Comparison of ENCODE assay signal across 8 cellular contexts in the genomic region with DNA sequence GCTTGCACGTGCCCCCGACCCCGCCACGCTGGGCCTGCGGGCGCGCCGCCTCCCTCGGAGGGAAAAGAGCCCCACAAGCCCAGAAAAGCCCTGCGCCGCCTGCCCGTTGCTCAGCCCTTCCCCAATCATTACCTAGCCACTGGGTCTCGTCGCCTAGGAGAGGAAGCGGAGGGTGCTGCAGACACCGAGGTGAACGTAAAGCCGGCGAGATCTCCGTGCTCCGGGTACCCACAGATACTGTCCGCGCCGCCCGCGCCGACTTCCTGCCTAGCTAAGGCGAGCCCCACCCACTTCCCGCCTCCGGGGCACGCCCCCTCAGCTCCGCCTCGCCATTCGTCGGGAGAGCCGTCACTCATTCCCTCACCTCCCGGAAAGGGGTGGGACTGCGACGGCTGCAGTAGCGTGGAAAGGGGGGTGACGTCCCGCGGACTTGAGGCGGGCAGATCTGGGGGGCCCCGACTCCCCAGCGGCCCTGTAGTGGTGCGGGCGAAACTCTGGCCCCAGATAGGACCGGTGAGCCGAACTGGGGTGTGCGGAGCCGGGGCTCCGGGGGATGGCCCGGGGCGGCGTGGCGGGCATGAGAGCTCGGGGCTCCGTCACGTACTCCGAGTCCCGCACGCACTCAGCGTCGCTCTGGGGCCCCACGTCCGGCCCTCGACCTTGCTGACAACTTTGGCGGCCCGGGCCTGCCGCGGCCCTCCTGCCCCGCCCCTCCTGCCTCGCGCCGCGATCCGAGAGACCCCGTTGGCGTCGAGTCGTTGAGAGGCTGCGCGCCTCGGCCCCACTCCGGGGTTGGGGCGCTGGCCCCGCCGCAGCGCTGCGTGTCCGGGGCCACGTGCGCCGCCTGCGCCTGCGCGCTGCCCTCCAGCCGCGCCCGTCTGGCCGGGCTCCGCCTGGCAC. TPM values are rescaled to one million over a fixed set of nuclear protein-coding genes. Genes with fewer than 3 reads are reported as not detected.
DNase-seq lines count a peak whose midpoint lies in the region; ATAC-seq, FAIRE-seq and TF ChIP-seq lines count a peak whose summit lies in the region.

Gene ENO1, minus strand, starts transcription at position 239 of the 900 bp plus-strand sequence. CDS start 3,778 bp downstream, outside the sequence.

- H3K4ac ChIP-seq in H1 (replicated peaks; ENCODE audit: insufficient read length, low read depth, low read length), result peak within 1 kb of the TSS; percentile 95

- TF ChIP-seq POLR2A in H1 (IDR thresholded peaks at IDR 0.05; ENCODE audit: control extremely low read depth in 1 of 2, low read depth in 2 of 2, low read length in 2 of 2), result peak; percentile 87 to 89

- H3K27ac ChIP-seq in H1 (ENCODE audit: low read depth, low read length), result peak within 1 kb of the TSS; percentile 92

- peak within 1 kb of the TSS; percentile 94 for H4K8ac ChIP-seq in H1 (ENCODE audit: extremely low read depth, insufficient read depth, low read length)

- no peak for TF ChIP-seq EP300 in H1 (IDR thresholded peaks at IDR 0.05; ENCODE audit: borderline replicate concordance in 1 of 2, low read depth in 2 of 2, low read length in 2 of 2)

- H3K27ac Mint-ChIP-seq in Caco-2 (ENCODE audit: unreplicated experiment), result peak within 1 kb of the TSS; percentile 97
- H3K27ac Mint-ChIP-seq in activated CD8-positive, alpha-beta memory T cell treated with anti-CD3 and anti-CD28 coated beads, Interleukin-2, amount 10 ng/mL, durations not matched to agents 7 days and 5 days, result peak within 1 kb of the TSS; percentile 97

- H3K9me3 ChIP-seq in Caco-2, result no peaks in the 10 kb centered on the region
- H3K9me3 ChIP-seq in H1 (ENCODE audit: insufficient read depth in 2 of 2, low read depth in 1 of 2, low read length in 1 of 2), result no peaks in the 10 kb centered on the region

- 2% methylated on average over 78 of the region's 103 CpGs; no CpG with 5 or more reads in 1 of the 2 experiments for WGBS in H1 (ENCODE audit: extremely low coverage in 1 of 2, insufficient coverage in 1 of 2, insufficient read length in 1 of 2, insufficient replicate concordance in 2 of 2, low coverage in 1 of 2, low lambda C conversion rate in 2 of 2, missing lambda C conversion rate in 1 of 2), 2 experiments

- H2BK12ac ChIP-seq in H1 (ENCODE audit: low read depth, low read length), result no peak within 1 kb of the TSS; the same call in none of the 2 replicates

- H3K23me2 ChIP-seq in H1 (ENCODE audit: low read depth, low read length), result peaks cover 2% of the 10 kb centered on the region; the same call in 1 of the 2 replicates

- H4K5ac ChIP-seq in H1 (ENCODE audit: insufficient read length, low read depth, low read length), result peak within 1 kb of the TSS; percentile 99

- peaks cover 68% of the 10 kb centered on the region for H3K36me3 Mint-ChIP-seq in Caco-2 (ENCODE audit: insufficient read depth, unreplicated experiment)
- H3K36me3 Mint-ChIP-seq in activated CD8-positive, alpha-beta memory T cell treated with anti-CD3 and anti-CD28 coated beads, Interleukin-2, amount 10 ng/mL, durations not matched to agents 7 days and 5 days, result peaks cover 50% of the 10 kb centered on the region

- intact Hi-C loops in Caco-2 (cut with micrococcal nuclease; ENCODE audit: unreplicated experiment), result no loop called here

- H3K27me3 Mint-ChIP-seq in Caco-2 (ENCODE audit: insufficient read depth, unreplicated experiment), result no peaks in the 10 kb centered on the region
- H3K27me3 Mint-ChIP-seq in activated CD8-positive, alpha-beta memory T cell treated with anti-CD3 and anti-CD28 coated beads, Interleukin-2, amount 10 ng/mL, durations not matched to agents 7 days and 5 days, result no peaks in the 10 kb centered on the region

- peak within 1 kb of the TSS; percentile 92 for H3K4me3 Mint-ChIP-seq in Caco-2 (ENCODE audit: unreplicated experiment)
- H3K4me3 Mint-ChIP-seq in activated CD8-positive, alpha-beta memory T cell treated with anti-CD3 and anti-CD28 coated beads, Interleukin-2, amount 10 ng/mL, durations not matched to agents 7 days and 5 days, result peak within 1 kb of the TSS; percentile 97

- POLR2A ChIA-PET in Caco-2 (lab: Charles Lee), result interaction anchor here (0.5 to 1.3 kb wide), 7 partner anchors 10 to 358 kb away, joined by 3 to 9 read pairs (median 3); no protein-coding TSS in a partner anchor
- POLR2A ChIA-PET in H1 (lab: Charles Lee; ENCODE audit: partially characterized antibody), result interaction anchor here (0.5 to 29.3 kb wide), 25 partner anchors 9 to 219 kb away, joined by 3 to 880 read pairs (median 4); no protein-coding TSS in a partner anchor

- peak within 1 kb of the TSS; percentile 98 for H3K4me3 ChIP-seq in Caco-2 (ENCODE audit: low read depth, low read length)
- H3K4me3 ChIP-seq in H1 (ENCODE audit: extremely low read depth in 1 of 4, insufficient read depth in 2 of 4, low read depth in 3 of 4, low read length in 4 of 4), result peak within 1 kb of the TSS; percentile 90 to 97 (median 92)

- H2BK20ac ChIP-seq in H1 (ENCODE audit: low read length), result no peak within 1 kb of the TSS

- CTCF ChIA-PET in Caco-2 (lab: Charles Lee), result interaction anchor here (0.6 kb wide), 1 partner anchor 235 kb away, joined by 3 read pairs; no protein-coding TSS in a partner anchor
- CTCF ChIA-PET in activated CD8-positive, alpha-beta memory T cell treated with anti-CD3 and anti-CD28 coated beads, Interleukin-2, amount 10 ng/mL, durations not matched to agents 7 days and 5 days (lab: Charles Lee), result interaction anchor here (0.6 to 3.3 kb wide), 11 partner anchors 8 to 126 kb away, joined by 3 to 33 read pairs (median 5); no protein-coding TSS in a partner anchor
- CTCF ChIA-PET in H1 (lab: Charles Lee; ENCODE audit: partially characterized antibody), result interaction anchor here (1.0 to 4.2 kb wide), 7 partner anchors 9 to 30 kb away, joined by 3 to 20 read pairs (median 9); no protein-coding TSS in a partner anchor

- FAIRE-seq in H1 (lab: Jason Lieb, UNC), result no peak

- peaks cover 27% of the 10 kb centered on the region for H3K4me1 Mint-ChIP-seq in Caco-2 (ENCODE audit: low read depth, unreplicated experiment)
- peaks cover 42% of the 10 kb centered on the region for H3K4me1 Mint-ChIP-seq in activated CD8-positive, alpha-beta memory T cell treated with anti-CD3 and anti-CD28 coated beads, Interleukin-2, amount 10 ng/mL, durations not matched to agents 7 days and 5 days

- TF ChIP-seq RAD21 in H1 (IDR thresholded peaks at IDR 0.05 in 1 of 2, conservative IDR thresholded peaks at IDR 0.05 in 1 of 2; ENCODE audit: low read depth in 2 of 2, low read length in 2 of 2), result no peak

- H3K56ac ChIP-seq in H1 (replicated peaks; ENCODE audit: insufficient read length, low read depth, low read length), result peak within 1 kb of the TSS; percentile 95

- TF ChIP-seq CTCF in Caco-2 (IDR thresholded peaks at IDR 0.05; ENCODE audit: insufficient read depth in 1 of 2, low read depth in 1 of 2, low read length in 1 of 2, severe bottlenecking in 1 of 2, unreplicated experiment in 1 of 2), result no peak
- TF ChIP-seq CTCF in H1 (IDR thresholded peaks at IDR 0.05; ENCODE audit: control extremely low read depth in 1 of 3, insufficient read depth in 1 of 3, low read depth in 1 of 3, low read length in 3 of 3), result no peak

- H4K91ac ChIP-seq in H1 (replicated peaks; ENCODE audit: insufficient read length, low read length), result peak within 1 kb of the TSS; percentile 99

- H2BK120ac ChIP-seq in H1 (replicated peaks; ENCODE audit: low read depth, low read length), result no peak within 1 kb of the TSS

- no peaks in the 10 kb centered on the region for H3K27me3 ChIP-seq in Caco-2 (replicated peaks; ENCODE audit: control insufficient read depth, insufficient read depth, low read length)
- no peaks in the 10 kb centered on the region for H3K27me3 ChIP-seq in H1 (replicated peaks in 1 of 4; ENCODE audit: control insufficient read depth in 3 of 4, extremely low read depth in 1 of 4, insufficient read depth in 3 of 4, low read length in 3 of 4)

- H3K79me1 ChIP-seq in H1 (ENCODE audit: low read depth, low read length), result no peaks in the 10 kb centered on the region; the same call in 1 of the 2 replicates

- H2AK5ac ChIP-seq in H1 (ENCODE audit: low read depth, low read length), result peak within 1 kb of the TSS; percentile 97

- H2AFZ ChIP-seq in H1 (ENCODE audit: low read length), result no peak within 1 kb of the TSS

- H2BK15ac ChIP-seq in H1 (ENCODE audit: low read length), result no peak within 1 kb of the TSS

- peak within 1 kb of the TSS; percentile 73 for H3K23ac ChIP-seq in H1 (ENCODE audit: insufficient read length)

- H4K20me1 ChIP-seq in H1 (replicated peaks in 1 of 2; ENCODE audit: control insufficient read depth in 1 of 2, insufficient read depth in 2 of 2, low read length in 2 of 2), result peaks cover 9 to 14% of the 10 kb centered on the region in 2 experiments

- H3K36me3 ChIP-seq in Caco-2 (ENCODE audit: control insufficient read depth, insufficient read depth, low read length) (peaks cover 4% of the 10 kb centered on the region), H1 (ENCODE audit: control insufficient read depth in 2 of 4, insufficient read depth in 4 of 4, low read length in 3 of 4) (peaks cover 10 to 38% (median 22%) of the 10 kb centered on the region in 4 experiments)

- H2BK5ac ChIP-seq in H1 (ENCODE audit: low read depth, low read length), result peak within 1 kb of the TSS; percentile 94

- H3K9ac ChIP-seq in H1 (replicated peaks in 1 of 4; ENCODE audit: extremely low read depth in 1 of 4, low read depth in 3 of 4, low read length in 3 of 4), result peak within 1 kb of the TSS; percentile 88 to 97 (median 94)

- peak within 1 kb of the TSS; percentile 54 to 65 for H3K4me2 ChIP-seq in H1 (ENCODE audit: insufficient read depth in 1 of 2, low read depth in 2 of 2, low read length in 2 of 2)

- BruUV-seq in Caco-2 (replicated peaks; lab: Mats Ljungman, UMichigan), result no TSS peak

- DNase-seq in Caco-2 (peak; percentile 95 to 98), HT-29 (ENCODE audit: low spot score) (peak; percentile 98), NOMO-1 treated with DMSO at 0.1 percent for 48 hours (lab: John Stamatoyannopoulos, UW; ENCODE audit: unreplicated experiment) (peak; percentile 90), H1 (ENCODE audit: low read depth in 1 of 2, low spot score in 2 of 2) (peak; percentile 90 to 100), mesenteric fat pad (ENCODE audit: low spot score) (peak; percentile 99)
- peak; percentile 99 for DNase-seq in activated CD8-positive, alpha-beta memory T cell treated with anti-CD3 and anti-CD28 coated beads, Interleukin-2, amount 10 ng/mL, durations not matched to agents 7 days and 5 days
- peak; percentile 100 for DNase-seq in stimulated activated CD8-positive, alpha-beta memory T cell treated with anti-CD3 and anti-CD28 coated beads, Interleukin-15, amount 100 ng/mL, for 1 hour (ENCODE audit: low read depth)

- ATAC-seq in GM21360 (IDR thresholded peaks at IDR 0.05; ENCODE audit: unreplicated experiment), result peak; percentile 74
- ATAC-seq in activated CD8-positive, alpha-beta memory T cell treated with anti-CD3 and anti-CD28 coated beads, Interleukin-2, amount 10 ng/mL, durations not matched to agents 7 days and 5 days, result peak; percentile 75

- peak within 1 kb of the TSS; percentile 99 for H3K18ac ChIP-seq in H1 (ENCODE audit: extremely low read depth, low read length)

- H3K79me2 ChIP-seq in H1 (ENCODE audit: control insufficient read depth in 1 of 2, insufficient read depth in 2 of 2, low read length in 2 of 2), result peaks cover 29 to 49% of the 10 kb centered on the region in 2 experiments

- H3K4me1 ChIP-seq in Caco-2 (peaks cover 19% of the 10 kb centered on the region), H1 (replicated peaks in 1 of 4; ENCODE audit: control insufficient read depth in 3 of 4, insufficient read depth in 4 of 4, low read length in 3 of 4) (peaks cover 6 to 21% (median 15%) of the 10 kb centered on the region in 4 experiments)

- H3K9me3 Mint-ChIP-seq in Caco-2 (ENCODE audit: unreplicated experiment), result no peaks in the 10 kb centered on the region
- no peaks in the 10 kb centered on the region for H3K9me3 Mint-ChIP-seq in activated CD8-positive, alpha-beta memory T cell treated with anti-CD3 and anti-CD28 coated beads, Interleukin-2, amount 10 ng/mL, durations not matched to agents 7 days and 5 days (ENCODE audit: low read depth)

- H3K14ac ChIP-seq in H1 (ENCODE audit: insufficient read length), result peak within 1 kb of the TSS; percentile 94

RNA-seq across cellular contexts. Expression of gene ENO1, which starts in this region (rescaled TPM):
- total RNA-seq in Caco-2 (2022) (934 and 1,037 TPM in 2 replicates), mesenteric fat pad (863 TPM)
- 2,011 and 2,121 TPM in 2 replicates for total RNA-seq in HT-29 (2014; rRNA removed; shearing (Covaris generic))
- total RNA-seq in activated CD8-positive, alpha-beta memory T cell treated with anti-CD3 and anti-CD28 coated beads, Interleukin-2, amount 10 ng/mL, durations not matched to agents 7 days and 5 days, result 1,000 to 10,000 TPM; 2,070 to 2,300 TPM
- 2,080 and 2,117 TPM in 2 replicates for total RNA-seq in H1 (2021; fragmentation: NEBNext Ultra II Directional; extraction: Animal tissue kit (Norgen Biotek cat#: 25700))
- 1,763 and 2,059 TPM in 2 replicates for polyA plus RNA-seq in H1 (2011; rRNA removed)
- 2,358 TPM for polyA plus RNA-seq in H1 (2011; cell fraction: cytosol; rRNA removed)
- 2,405 TPM for polyA plus RNA-seq in H1 (2011; cell fraction: nucleus; rRNA removed)
- polyA plus RNA-seq in H1 (2012, experiment 1 of 2), result 1,870 to 2,736 TPM (median 2,687 TPM) in 4 replicates
- 3,551 TPM for polyA plus RNA-seq in H1 (2012, experiment 2 of 2)
- polyA plus RNA-seq in H1 (2013, experiment 1 of 2), result 1,002 TPM
- polyA plus RNA-seq in H1 (2013, experiment 2 of 2), result 997 TPM
- 2,726 and 2,920 TPM in 2 replicates for polyA minus RNA-seq in H1 (2011; rRNA and poly(A)+ RNA removed)
- polyA minus RNA-seq in H1 (2011; cell fraction: cytosol; rRNA and poly(A)+ RNA removed), result 1,825 TPM
- polyA minus RNA-seq in H1 (2011; cell fraction: nucleus; rRNA and poly(A)+ RNA removed), result 812 TPM

Comparison
In these comparisons a context has a peak if more than half of its experiments do, and no peak if none do; other contexts are left out.
1. Peak in every context shown above with its lines: DNase-seq, ATAC-seq, H3K4me3 ChIP-seq and H3K27ac ChIP-seq.